ENCODE assay signal across 17 cellular contexts in genomic region chr1:191641420-191642215, GRCh38.
DNase-seq lines count a peak whose midpoint lies in the region; ATAC-seq, FAIRE-seq and TF ChIP-seq lines count a peak whose summit lies in the region.
"Had no signal": no experiment of that assay in that cellular context is flagged by ENCODE, and none has a peak within 500 bp of the region (broad histone marks: within the 10 kb centered on the region; RNA-seq: fewer than 3 reads in every experiment).

No MANE protein-coding gene starts in this region.

- no peaks in the 10 kb centered on the region for H3K27me3 Mint-ChIP-seq in astrocyte (ENCODE audit: low read depth, unreplicated experiment)
- no peaks in the 10 kb centered on the region for H3K27me3 Mint-ChIP-seq in activated naive CD8-positive, alpha-beta T cell treated with anti-CD3 and anti-CD28 coated beads, Interleukin-2, amount 50 U/mL, for 24 hours
- H3K27me3 Mint-ChIP-seq in activated CD4-positive, alpha-beta T cell treated with anti-CD3 and anti-CD28 coated beads for 36 hours: no peaks in the 10 kb centered on the region
- H3K27me3 Mint-ChIP-seq: activated T-cell treated with anti-CD3 and anti-CD28 coated beads, Interleukin-2, amount 50 U/mL, for 24 hours had no signal

- H3K4me1 Mint-ChIP-seq in astrocyte (ENCODE audit: low read depth, unreplicated experiment): no peaks in the 10 kb centered on the region
- H3K4me1 Mint-ChIP-seq in activated naive CD8-positive, alpha-beta T cell treated with anti-CD3 and anti-CD28 coated beads, Interleukin-2, amount 50 U/mL, for 24 hours: no peaks in the 10 kb centered on the region
- H3K4me1 Mint-ChIP-seq in activated CD4-positive, alpha-beta T cell treated with anti-CD3 and anti-CD28 coated beads for 36 hours: no peaks in the 10 kb centered on the region
- H3K4me1 Mint-ChIP-seq: nephron progenitor cell had no signal

- H3K79me2 ChIP-seq in astrocyte (ENCODE audit: insufficient read depth, low read length): no peaks in the 10 kb centered on the region

- DNase-seq in ACHN: peak; percentile 62
- DNase-seq in LoVo (ENCODE audit: low spot score): peak; percentile 16
- DNase-seq in astrocyte (ENCODE audit: low read depth): peak; percentile 78
- peak; percentile 42 for DNase-seq in inferior parietal cortex (ENCODE audit: extremely low spot score)
- no peak for DNase-seq in activated CD4-positive, alpha-beta T cell treated with anti-CD3 and anti-CD28 coated beads, Interleukin-2, amount 50 U/mL, for 1 hour
- DNase-seq in activated naive CD8-positive, alpha-beta T cell treated with anti-CD3 and anti-CD28 coated beads, Interleukin-2, amount 50 U/mL, for 24 hours: no peak
- no peak for DNase-seq in activated CD4-positive, alpha-beta T cell treated with anti-CD3 and anti-CD28 coated beads for 36 hours
- DNase-seq: activated T-cell treated with anti-CD3 and anti-CD28 coated beads, Interleukin-2, amount 50 U/mL, for 24 hours; DMS53; effector memory CD4-positive, alpha-beta T cell; heart left ventricle; left ventricle myocardium inferior; NCI-H2081 treated with DMSO at 0.1 percent for 48 hours; nephron progenitor cell; small intestine had no signal

- ATAC-seq in activated naive CD8-positive, alpha-beta T cell treated with anti-CD3 and anti-CD28 coated beads, Interleukin-2, amount 50 U/mL, for 24 hours: no peak
- no peak for ATAC-seq in activated CD4-positive, alpha-beta T cell treated with anti-CD3 and anti-CD28 coated beads for 36 hours
- no peak for ATAC-seq in HG03521 (IDR thresholded peaks at IDR 0.05; ENCODE audit: unreplicated experiment)
- ATAC-seq: activated CD4-positive, CD25-positive, alpha-beta regulatory T cell treated with anti-CD3 and anti-CD28 coated beads, Interleukin-2, amount 50 U/mL, for 24 hours; heart left ventricle had no signal

- no peaks in the 10 kb centered on the region for H3K4me1 ChIP-seq in astrocyte (ENCODE audit: insufficient read depth, low read length)
- H3K4me1 ChIP-seq: heart left ventricle, left ventricle myocardium inferior had no signal

- in situ Hi-C loops in ACHN (cut with HindIII; ENCODE audit: low pct_ligation_motif_present, low pct_unique_long_range_greater_than_20kb, low sequenced_read_pairs): no loop called here

- intact Hi-C loops in activated CD4-positive, alpha-beta T cell treated with anti-CD3 and anti-CD28 coated beads for 36 hours (cut with DNase I, micrococcal nuclease): no loop called here

- peak overlapping the region; percentile 32 for H3K4me3 ChIP-seq in astrocyte (ENCODE audit: insufficient read depth, low read depth, low read length)
- H3K4me3 ChIP-seq: heart left ventricle, left ventricle myocardium inferior had no signal

- peak overlapping the region; percentile 70 for H3K27ac ChIP-seq in astrocyte (ENCODE audit: low read depth, low read length)
- H3K27ac ChIP-seq: heart left ventricle, left ventricle myocardium inferior had no signal

- H3K9me3 ChIP-seq in astrocyte (ENCODE audit: insufficient read depth, low read depth, low read length): no peaks in the 10 kb centered on the region
- H3K9me3 ChIP-seq: heart left ventricle, left ventricle myocardium inferior had no signal

- H4K20me1 ChIP-seq in astrocyte (ENCODE audit: insufficient read depth, low read length): no peaks in the 10 kb centered on the region

- no peak overlapping the region for H3K27ac Mint-ChIP-seq in astrocyte (ENCODE audit: unreplicated experiment)
- H3K27ac Mint-ChIP-seq in activated naive CD8-positive, alpha-beta T cell treated with anti-CD3 and anti-CD28 coated beads, Interleukin-2, amount 50 U/mL, for 24 hours: no peak overlapping the region
- H3K27ac Mint-ChIP-seq in activated CD4-positive, alpha-beta T cell treated with anti-CD3 and anti-CD28 coated beads for 36 hours: no peak overlapping the region
- H3K27ac Mint-ChIP-seq: activated T-cell treated with anti-CD3 and anti-CD28 coated beads, Interleukin-2, amount 50 U/mL, for 24 hours; nephron progenitor cell had no signal

- no peaks in the 10 kb centered on the region for H3K27me3 ChIP-seq in astrocyte (ENCODE audit: insufficient read depth, low read length)
- H3K27me3 ChIP-seq: heart left ventricle had no signal

- no peak for TF ChIP-seq CTCF in astrocyte (IDR thresholded peaks at IDR 0.05; ENCODE audit: insufficient read depth, low read depth, low read length)

- H2AFZ ChIP-seq in astrocyte (ENCODE audit: low read depth, low read length): peak overlapping the region; percentile 20

- FAIRE-seq in astrocyte (lab: Jason Lieb, UNC): no peak

- H3K9ac ChIP-seq in astrocyte (ENCODE audit: low read length): peak overlapping the region; percentile 45

- no peaks in the 10 kb centered on the region for H3K36me3 Mint-ChIP-seq in astrocyte (ENCODE audit: low read depth, unreplicated experiment)
- no peaks in the 10 kb centered on the region for H3K36me3 Mint-ChIP-seq in activated naive CD8-positive, alpha-beta T cell treated with anti-CD3 and anti-CD28 coated beads, Interleukin-2, amount 50 U/mL, for 24 hours (ENCODE audit: low read depth)
- H3K36me3 Mint-ChIP-seq in activated CD4-positive, alpha-beta T cell treated with anti-CD3 and anti-CD28 coated beads for 36 hours (ENCODE audit: low read depth): no peaks in the 10 kb centered on the region

- no peaks in the 10 kb centered on the region for H3K36me3 ChIP-seq in astrocyte (ENCODE audit: insufficient read depth, low read length)
- H3K36me3 ChIP-seq: heart left ventricle, left ventricle myocardium inferior had no signal

- H3K4me2 ChIP-seq in astrocyte (ENCODE audit: low read length): peak overlapping the region; percentile 68

- no peak overlapping the region for H3K4me3 Mint-ChIP-seq in astrocyte (ENCODE audit: unreplicated experiment)
- no peak overlapping the region for H3K4me3 Mint-ChIP-seq in activated naive CD8-positive, alpha-beta T cell treated with anti-CD3 and anti-CD28 coated beads, Interleukin-2, amount 50 U/mL, for 24 hours
- no peak overlapping the region for H3K4me3 Mint-ChIP-seq in activated CD4-positive, alpha-beta T cell treated with anti-CD3 and anti-CD28 coated beads for 36 hours
- H3K4me3 Mint-ChIP-seq: activated T-cell treated with anti-CD3 and anti-CD28 coated beads, Interleukin-2, amount 50 U/mL, for 24 hours; nephron progenitor cell had no signal

- CTCF ChIA-PET in activated CD4-positive, alpha-beta T cell treated with anti-CD3 and anti-CD28 coated beads for 36 hours (lab: Charles Lee): no interaction called here

- no peaks in the 10 kb centered on the region for H3K9me3 Mint-ChIP-seq in astrocyte (ENCODE audit: unreplicated experiment)
- H3K9me3 Mint-ChIP-seq in activated naive CD8-positive, alpha-beta T cell treated with anti-CD3 and anti-CD28 coated beads, Interleukin-2, amount 50 U/mL, for 24 hours: peaks cover 12% of the 10 kb centered on the region
- H3K9me3 Mint-ChIP-seq in activated CD4-positive, alpha-beta T cell treated with anti-CD3 and anti-CD28 coated beads for 36 hours (ENCODE audit: low read depth): no peaks in the 10 kb centered on the region
- H3K9me3 Mint-ChIP-seq: nephron progenitor cell had no signal

- POLR2A ChIA-PET in activated CD4-positive, alpha-beta T cell treated with anti-CD3 and anti-CD28 coated beads for 36 hours (lab: Charles Lee): no interaction called here

Comparison
In these comparisons a context has a peak if more than half of its experiments do, and no peak if none do; other contexts are left out.
1. DNase-seq: peak in ACHN (single experiment), LoVo (single experiment), astrocyte (single experiment) and inferior parietal cortex (single experiment); none in activated CD4-positive, alpha-beta T cell treated with anti-CD3 and anti-CD28 coated beads, Interleukin-2, amount 50 U/mL, for 1 hour (single experiment), activated naive CD8-positive, alpha-beta T cell treated with anti-CD3 and anti-CD28 coated beads, Interleukin-2, amount 50 U/mL, for 24 hours (single experiment) and activated CD4-positive, alpha-beta T cell treated with anti-CD3 and anti-CD28 coated beads for 36 hours (single experiment).